ENCODE assay signal across 20 cellular contexts in the genomic region with DNA sequence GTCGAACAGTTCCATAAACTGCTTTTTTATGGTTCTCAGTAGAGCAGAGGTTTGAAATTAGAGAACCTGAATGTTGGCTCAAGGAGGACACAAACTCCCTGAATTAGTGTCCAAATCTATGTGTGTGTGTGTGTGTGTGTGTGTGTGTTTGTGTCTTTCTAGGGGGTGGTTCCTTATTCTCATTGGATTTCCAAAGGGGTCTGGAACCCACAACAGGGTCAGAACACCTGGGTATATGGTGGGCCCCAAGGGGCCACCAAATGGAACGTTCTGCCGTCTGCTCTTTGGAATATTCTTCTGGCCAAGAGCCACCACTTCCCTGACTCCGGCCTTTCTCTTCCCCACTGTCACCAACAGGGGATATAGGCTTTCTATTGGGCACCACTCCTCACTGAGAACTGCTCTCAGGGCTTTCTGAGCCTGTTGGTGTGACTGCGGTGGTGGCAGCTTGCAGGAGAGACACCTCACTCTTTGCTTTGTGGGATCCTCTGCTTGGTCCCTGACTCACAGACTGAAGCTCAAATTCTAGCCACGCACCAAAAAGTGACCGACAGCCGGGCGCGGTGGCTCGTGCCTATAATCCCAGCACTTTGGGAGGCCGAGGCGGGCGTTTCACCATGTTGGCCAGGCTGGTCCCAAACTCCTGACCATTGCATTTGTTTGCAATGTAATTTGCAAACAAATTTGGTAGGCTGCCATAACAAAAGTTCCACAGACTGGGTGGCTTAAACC. TPM values are rescaled to one million over a fixed set of nuclear protein-coding genes. Genes with fewer than 3 reads are reported as not detected.
DNase-seq lines count a peak whose midpoint lies in the region; ATAC-seq, FAIRE-seq and TF ChIP-seq lines count a peak whose summit lies in the region.
"Had no signal": no experiment of that assay in that cellular context is flagged by ENCODE, and none has a peak within 500 bp of the region (broad histone marks: within the 10 kb centered on the region; RNA-seq: fewer than 3 reads in every experiment).

No MANE protein-coding gene starts in this region.

- H3K9me1 ChIP-seq in K562 (ENCODE audit: control insufficient read depth, insufficient read depth, low read length): no peaks in the 10 kb centered on the region

- no peaks in the 10 kb centered on the region for H4K20me1 ChIP-seq in Loucy (ENCODE audit: insufficient read depth, low read length, poor library complexity, severe bottlenecking)
- H4K20me1 ChIP-seq in K562 (replicated peaks; ENCODE audit: control insufficient read depth, insufficient read depth, low read length): no peaks in the 10 kb centered on the region

- no peak for TF ChIP-seq POLR2A in K562 (conservative IDR thresholded peaks at IDR 0.05)

- no peak for TF ChIP-seq RAD21 in K562 (CRISPR knock-in tag; conservative IDR thresholded peaks at IDR 0.05 in 1 of 2, IDR thresholded peaks at IDR 0.05 in 1 of 2)

- no peaks in the 10 kb centered on the region for H3K27me3 ChIP-seq in Loucy (ENCODE audit: insufficient read depth, low read length, poor library complexity, severe bottlenecking)
- no peaks in the 10 kb centered on the region for H3K27me3 ChIP-seq in K562 (ENCODE audit: control insufficient read depth in 2 of 2, insufficient read depth in 2 of 2, low read length in 2 of 2)
- no peaks in the 10 kb centered on the region for H3K27me3 ChIP-seq in stomach smooth muscle (ENCODE audit: control insufficient read depth in 1 of 2, insufficient read depth in 2 of 2, low read length in 2 of 2)
- H3K27me3 ChIP-seq in brain microvascular endothelial cell (replicated peaks): no peaks in the 10 kb centered on the region
- H3K27me3 ChIP-seq: BE2C, foreskin keratinocyte, ovary, spleen had no signal

- H3K27ac ChIP-seq in K562 (ENCODE audit: extremely low read depth, low read depth, low read length) (peak overlapping the region; percentile 84), mesodermal cell (ENCODE audit: low read depth, low read length, severe bottlenecking) (peak overlapping the region; percentile 78), stomach smooth muscle (ENCODE audit: low read length) (peak overlapping the region; percentile 75), brain microvascular endothelial cell (no peak overlapping the region)
- H3K27ac ChIP-seq: foreskin keratinocyte, spleen had no signal

- POLR2A ChIA-PET in K562 (lab: Yijun Ruan, JAX): interaction anchor here (0.5 to 1.7 kb wide), 4 partner anchors 12 to 802 kb away, joined by 3 to 6 read pairs (median 4); no protein-coding TSS in a partner anchor

- DNase-seq in K562 (ENCODE audit: extremely low read depth in 1 of 4, low spot score in 3 of 4): no peak
- no peak for DNase-seq in brain microvascular endothelial cell
- DNase-seq in T-helper 9 cell: no peak
- DNase-seq in activated CD4-positive, CD25-positive, alpha-beta regulatory T cell (lab: John Stamatoyannopoulos, UW): no peak
- DNase-seq: activated B cell treated with CpG ODN at 0.5 μM for 24 hours; activated CD8-positive, alpha-beta T cell treated with anti-CD3 and anti-CD28 coated beads, Interleukin-2, amount 10 ng/mL, durations not matched to agents 7 days and 5 days; activated naive CD8-positive, alpha-beta T cell treated with anti-CD3 and anti-CD28 coated beads, Interleukin-2, amount 10 ng/mL, durations not matched to agents 7 days and 5 days; BE2C; cortex of kidney; foreskin keratinocyte; Karpas-422; NCI-H1417 treated with DMSO at 0.1 percent for 48 hours; ovary; spleen; T-helper 1 cell had no signal

- intact Hi-C loops in K562 (cut with micrococcal nuclease): no loop called here

- in situ Hi-C loops in K562 (cut with MboI): loop anchor here (5.0 kb wide), 1 partner anchor 118 kb away; a partner anchor contains a TSS
- in situ Hi-C loops in brain microvascular endothelial cell (cut with HindIII; ENCODE audit: low pct_ligation_motif_present, low sequenced_read_pairs): no loop called here

- no peaks in the 10 kb centered on the region for H3K9me2 ChIP-seq in Loucy (replicated peaks; ENCODE audit: low read depth, low read length)

- CTCF ChIA-PET in K562 (lab: Yijun Ruan, JAX; ENCODE audit: low intra/inter-chr PET ratio): no interaction called here

- TF ChIP-seq CTCF in Loucy (conservative IDR thresholded peaks at IDR 0.05; ENCODE audit: low read length): no peak
- no peak for TF ChIP-seq CTCF in K562 (IDR thresholded peaks at IDR 0.05 in 2 of 3, conservative IDR thresholded peaks at IDR 0.05 in 1 of 3; ENCODE audit: insufficient read depth in 2 of 3, low read depth in 1 of 3, low read length in 3 of 3)
- TF ChIP-seq CTCF in brain microvascular endothelial cell (IDR thresholded peaks at IDR 0.05; ENCODE audit: low read depth, low read length, missing control alignments): no peak

- BruUV-seq in K562 (replicated peaks; lab: Mats Ljungman, UMichigan): no TSS peak

- no peak overlapping the region for H3K4me2 ChIP-seq in Loucy (ENCODE audit: low read depth, low read length, poor library complexity, severe bottlenecking)
- peak overlapping the region; percentile 81 for H3K4me2 ChIP-seq in K562 (ENCODE audit: insufficient read depth, low read length)

- TF ChIP-seq EP300 in K562 (IDR thresholded peaks at IDR 0.05; ENCODE audit: low read length): no peak

- no peak for FAIRE-seq in K562 (lab: Jason Lieb, UNC)
- FAIRE-seq: endothelial cell of umbilical vein, G401.6 had no signal

- 82% methylated on average over 14 of the region's 14 CpGs for WGBS in K562 (ENCODE audit: insufficient coverage, low coverage, missing lambda C conversion rate)
- 90 to 97% methylated on average over 13 to 14 of the region's 14 CpGs for WGBS in mesodermal cell (ENCODE audit: insufficient coverage in 2 of 2), 2 experiments

- H3K36me3 ChIP-seq in Loucy (ENCODE audit: insufficient read depth, low read length) (no peaks in the 10 kb centered on the region), K562 (ENCODE audit: control insufficient read depth, insufficient read depth, low read length) (no peaks in the 10 kb centered on the region), mesodermal cell (ENCODE audit: control insufficient read depth, insufficient read depth, low read length) (no peaks in the 10 kb centered on the region), stomach smooth muscle (ENCODE audit: control insufficient read depth in 2 of 2, insufficient read depth in 2 of 2, low read length in 2 of 2) (no peaks in the 10 kb centered on the region), brain microvascular endothelial cell (replicated peaks) (no peaks in the 10 kb centered on the region)
- H3K36me3 ChIP-seq: BE2C, ovary, spleen had no signal

- H3K9me3 ChIP-seq in Loucy (ENCODE audit: insufficient read depth, low read depth, low read length) (no peaks in the 10 kb centered on the region), K562 (replicated peaks; ENCODE audit: control insufficient read depth, insufficient read depth, low read depth, low read length) (no peaks in the 10 kb centered on the region), mesodermal cell (ENCODE audit: control insufficient read depth, low read length) (no peaks in the 10 kb centered on the region), stomach smooth muscle (ENCODE audit: control insufficient read depth in 2 of 2, low read length in 2 of 2) (no peaks in the 10 kb centered on the region)
- H3K9me3 ChIP-seq: BE2C, ovary, spleen had no signal

- H3K9ac ChIP-seq in Loucy (ENCODE audit: low read depth, low read length, poor library complexity, severe bottlenecking): no peak overlapping the region
- peak overlapping the region; percentile 7 to 64 for H3K9ac ChIP-seq in K562 (ENCODE audit: insufficient read depth in 1 of 2, low read depth in 2 of 2, low read length in 2 of 2)
- H3K9ac ChIP-seq in stomach smooth muscle (ENCODE audit: low read length in 2 of 2): peak overlapping the region in 1 of 2 donors; percentile 6

- peak; percentile 33 for ATAC-seq in K562
- ATAC-seq: foreskin keratinocyte had no signal

- H3K79me2 ChIP-seq in Loucy (ENCODE audit: insufficient read depth, low read length) (no peaks in the 10 kb centered on the region), K562 (ENCODE audit: control insufficient read depth, insufficient read depth, low read length) (no peaks in the 10 kb centered on the region)

- no peaks in the 10 kb centered on the region for H3F3A ChIP-seq in Loucy (ENCODE audit: low read depth)

- H3K4me1 ChIP-seq in Loucy (ENCODE audit: insufficient read depth, low read length, poor library complexity, severe bottlenecking) (no peaks in the 10 kb centered on the region), K562 (replicated peaks in 1 of 2; ENCODE audit: control insufficient read depth in 2 of 2, insufficient read depth in 2 of 2, low read length in 2 of 2) (peaks cover 13 to 25% of the 10 kb centered on the region in 2 experiments), mesodermal cell (ENCODE audit: control insufficient read depth, insufficient read depth, low read length, poor library complexity, severe bottlenecking) (peaks cover 25% of the 10 kb centered on the region), stomach smooth muscle (ENCODE audit: control insufficient read depth, insufficient read depth, low read length) (peaks cover 31% of the 10 kb centered on the region)
- H3K4me1 ChIP-seq: foreskin keratinocyte had no signal

- H3K4me3 ChIP-seq in Loucy (ENCODE audit: low read length, poor library complexity, severe bottlenecking) (no peak overlapping the region), K562 (no peak overlapping the region), mesodermal cell (ENCODE audit: extremely low read depth, insufficient read depth, low read length, poor library complexity, severe bottlenecking) (no peak overlapping the region), stomach smooth muscle (ENCODE audit: low read length in 2 of 2) (peak overlapping the region in 1 of 2 donors; percentile 10), brain microvascular endothelial cell (ENCODE audit: low read depth, low read length) (no peak overlapping the region)
- H3K4me3 ChIP-seq: ovary, spleen had no signal

- 0 out of 2 replicates have a peak overlapping the region, but pooled peaks have one; percentile 60 for H2AFZ ChIP-seq in Loucy (ENCODE audit: low read length)
- H2AFZ ChIP-seq in K562 (ENCODE audit: low read depth, low read length): peak overlapping the region; percentile 100

RNA-seq across cellular contexts. Expression of a gene that starts 47.5 kb away (rescaled TPM):
- 8.3 and 17.4 TPM in 2 replicates for total RNA-seq in K562 (2011; cell fraction: chromatin; rRNA removed; ENCODE audit: low replicate concordance)
- total RNA-seq in K562 (2011; cell fraction: nucleolus; rRNA removed): 17.3 and 17.6 TPM in 2 replicates
- total RNA-seq in K562 (2011; cell fraction: nucleoplasm; rRNA removed): 13.9 and 15.0 TPM in 2 replicates
- total RNA-seq in K562 (2014; rRNA removed) (59.2 and 74.5 TPM in 2 replicates), K562 (2014; rRNA removed; fragmentation: Illumina TruSeq; extraction: Trizol) (34.2 and 41.2 TPM in 2 replicates), K562 (2015; rRNA removed; fragmentation: Illumina TruSeq; extraction: Trizol) (72.3 and 72.6 TPM in 2 replicates), K562 (2021) (76.7 and 80.4 TPM in 2 replicates)
- polyA plus RNA-seq in K562 (2011; rRNA removed) (99.9 and 181 TPM in 2 replicates), K562 (2014; fragmentation: Illumina TruSeq; extraction: Trizol) (83.0 and 84.4 TPM in 2 replicates), K562 (2014; fragmentation: Nextera tagmentation; extraction: Ambion mirVana) (1 to 10 TPM in 1 of 2 experiments, under 1 TPM in 1; 0.70 to 3.1 TPM), K562 (2014; rRNA removed) (51.1 and 52.3 TPM in 2 replicates)
- 113 and 128 TPM in 2 replicates for polyA plus RNA-seq in K562 (2011; cell fraction: cytosol; rRNA removed)
- 68.2 and 102 TPM in 2 replicates for polyA plus RNA-seq in K562 (2011; cell fraction: nucleus; rRNA removed)
- polyA plus RNA-seq in K562 (2012): 68.8 and 135 TPM in 2 replicates
- polyA minus RNA-seq in K562 (2011; rRNA and poly(A)+ RNA removed): 62.2 and 82.4 TPM in 2 replicates
- 51.4 and 98.5 TPM in 2 replicates for polyA minus RNA-seq in K562 (2011; cell fraction: cytosol; rRNA and poly(A)+ RNA removed)
- 7.0 and 20.3 TPM in 2 replicates for polyA minus RNA-seq in K562 (2011; cell fraction: nucleus; rRNA and poly(A)+ RNA removed)
- 155 TPM for polyA plus RNA-seq in mesodermal cell (2013, experiment 1 of 2)
- polyA plus RNA-seq in mesodermal cell (2013, experiment 2 of 2): 140 TPM

RNA-seq across cellular contexts. Expression of a gene that starts 51.4 kb away (rescaled TPM):
- 229 and 471 TPM in 2 replicates for total RNA-seq in K562 (2011; cell fraction: chromatin; rRNA removed; ENCODE audit: low replicate concordance)
- total RNA-seq in K562 (2011; cell fraction: nucleolus; rRNA removed): 275 and 311 TPM in 2 replicates
- 234 and 268 TPM in 2 replicates for total RNA-seq in K562 (2011; cell fraction: nucleoplasm; rRNA removed)
- total RNA-seq in K562 (2014; rRNA removed) (11.0 and 38.7 TPM in 2 replicates), K562 (2014; rRNA removed; fragmentation: Illumina TruSeq; extraction: Trizol) (8.5 and 10.7 TPM in 2 replicates), K562 (2015; rRNA removed; fragmentation: Illumina TruSeq; extraction: Trizol) (16.7 and 17.7 TPM in 2 replicates), K562 (2021) (33.6 and 37.9 TPM in 2 replicates)
- polyA plus RNA-seq in K562 (2011; rRNA removed) (28.8 and 56.9 TPM in 2 replicates), K562 (2014; fragmentation: Illumina TruSeq; extraction: Trizol) (10.9 and 16.9 TPM in 2 replicates), K562 (2014; fragmentation: Nextera tagmentation; extraction: Ambion mirVana) (1 to 10 TPM; 1.3 to 1.5 TPM), K562 (2014; rRNA removed) (24.8 and 27.8 TPM in 2 replicates)
- polyA plus RNA-seq in K562 (2011; cell fraction: cytosol; rRNA removed): 31.0 and 40.4 TPM in 2 replicates
- polyA plus RNA-seq in K562 (2011; cell fraction: nucleus; rRNA removed): 155 and 194 TPM in 2 replicates
- polyA plus RNA-seq in K562 (2012): 31.3 and 40.0 TPM in 2 replicates
- polyA minus RNA-seq in K562 (2011; rRNA and poly(A)+ RNA removed): 41.6 and 47.9 TPM in 2 replicates
- polyA minus RNA-seq in K562 (2011; cell fraction: cytosol; rRNA and poly(A)+ RNA removed): 59.8 and 102 TPM in 2 replicates
- 62.9 and 86.3 TPM in 2 replicates for polyA minus RNA-seq in K562 (2011; cell fraction: nucleus; rRNA and poly(A)+ RNA removed)
- polyA plus RNA-seq in mesodermal cell (2013, experiment 1 of 2): 26.1 TPM
- 25.1 TPM for polyA plus RNA-seq in mesodermal cell (2013, experiment 2 of 2)
